Comparison of ENCODE assay signal across 1 cellular context in genomic region chr6:31086788-31087440, GRCh38.
TF ChIP-seq lines count a peak whose summit lies in the region.

No MANE protein-coding gene starts in this region.

TF ChIP-seq in SK-N-SH treated with all-trans-retinoic acid at 6 μM for 48 hours, 23 proteins besides CTCF, POLR2A, EP300 and RAD21 (continued from another document):
- no peak for TF ChIP-seq POU6F1 (CRISPR knock-in tag; IDR thresholded peaks at IDR 0.05; ENCODE audit: borderline replicate concordance, low read depth)
- no peak for TF ChIP-seq OSR1 (CRISPR knock-in tag; IDR thresholded peaks at IDR 0.05)
- TF ChIP-seq ZNF8 (CRISPR knock-in tag; IDR thresholded peaks at IDR 0.05): no peak
- no peak for TF ChIP-seq PATZ1 (CRISPR knock-in tag; IDR thresholded peaks at IDR 0.05; ENCODE audit: borderline replicate concordance)
- TF ChIP-seq ZC3H10 (CRISPR knock-in tag; IDR thresholded peaks at IDR 0.05): no peak
- no peak for TF ChIP-seq TCF4 (CRISPR knock-in tag; IDR thresholded peaks at IDR 0.05; ENCODE audit: borderline replicate concordance)
- TF ChIP-seq ESRRG (CRISPR knock-in tag; IDR thresholded peaks at IDR 0.05): no peak
- TF ChIP-seq ZNF70 (CRISPR knock-in tag; IDR thresholded peaks at IDR 0.05): no peak
- TF ChIP-seq GLIS3 (CRISPR knock-in tag; IDR thresholded peaks at IDR 0.05): no peak
- no peak for TF ChIP-seq RARB (CRISPR knock-in tag; IDR thresholded peaks at IDR 0.05)
- no peak for TF ChIP-seq BACH2 (CRISPR knock-in tag; IDR thresholded peaks at IDR 0.05; ENCODE audit: borderline replicate concordance)
- TF ChIP-seq ISL1 (CRISPR knock-in tag; IDR thresholded peaks at IDR 0.05): no peak
- TF ChIP-seq PPARA (CRISPR knock-in tag; IDR thresholded peaks at IDR 0.05; ENCODE audit: borderline replicate concordance): no peak
- no peak for TF ChIP-seq TSHZ2 (CRISPR knock-in tag; IDR thresholded peaks at IDR 0.05)
- no peak for TF ChIP-seq TOX (CRISPR knock-in tag; IDR thresholded peaks at IDR 0.05; ENCODE audit: borderline replicate concordance)
